ENCODE assay signal across 13 cellular contexts in genomic region chr1:36108314-36108713, GRCh38. TPM values are rescaled to one million over a fixed set of nuclear protein-coding genes. Genes with fewer than 3 reads are reported as not detected.
DNase-seq lines count a peak whose midpoint lies in the region; ATAC-seq and TF ChIP-seq lines count a peak whose summit lies in the region.
"Had no signal": no experiment of that assay in that cellular context is flagged by ENCODE, and none has a peak within 500 bp of the region (broad histone marks: within the 10 kb centered on the region; RNA-seq: fewer than 3 reads in every experiment).

No MANE protein-coding gene starts in this region.

- H3K4me1 ChIP-seq in right atrium auricular region (no peaks in the 10 kb centered on the region), SJCRH30 (peaks cover 34% of the 10 kb centered on the region), vagina (peaks cover 17% of the 10 kb centered on the region)
- H3K4me1 ChIP-seq: BE2C, parathyroid adenoma had no signal

- H3K4me3 ChIP-seq in right atrium auricular region (no peak overlapping the region), SJCRH30 (peak overlapping the region; percentile 18), fibroblast of villous mesenchyme (ENCODE audit: low read depth, low read length) (no peak overlapping the region), vagina (no peak overlapping the region)

- H3K9me3 ChIP-seq in right atrium auricular region (no peaks in the 10 kb centered on the region), SJCRH30 (replicated peaks) (no peaks in the 10 kb centered on the region), vagina (no peaks in the 10 kb centered on the region)
- H3K9me3 ChIP-seq: BE2C had no signal

- intact Hi-C loops in Right ventricle myocardium inferior (cut with DNase I), result no loop called here
- intact Hi-C loops in vagina (cut with DNase I), result no loop called here

- DNase-seq in Right ventricle myocardium inferior (ENCODE audit: missing footprints) (peak; percentile 20), right atrium auricular region (ENCODE audit: low spot score) (no peak), SJCRH30 (peak; percentile 91 to 93), fibroblast of villous mesenchyme (ENCODE audit: low read depth) (peak; percentile 92), vagina (ENCODE audit: extremely low spot score in 2 of 2) (no peak), DMS114 treated with DMSO at 0.1 percent for 48 hours (lab: John Stamatoyannopoulos, UW; ENCODE audit: unreplicated experiment) (no peak), middle frontal gyrus (ENCODE audit: extremely low spot score, low spot score) (no peak)
- DNase-seq: activated B cell treated with CpG ODN at 0.5 μM for 24 hours, BE2C, left ventricle myocardium superior had no signal

- H3K36me3 ChIP-seq in right atrium auricular region (no peaks in the 10 kb centered on the region), SJCRH30 (no peaks in the 10 kb centered on the region), vagina (no peaks in the 10 kb centered on the region)
- H3K36me3 ChIP-seq: BE2C had no signal

- H3K27me3 ChIP-seq in right atrium auricular region, result no peaks in the 10 kb centered on the region
- no peaks in the 10 kb centered on the region for H3K27me3 ChIP-seq in SJCRH30
- H3K27me3 ChIP-seq in vagina, result no peaks in the 10 kb centered on the region
- H3K27me3 ChIP-seq: BE2C had no signal

- H3K27ac ChIP-seq in right atrium auricular region (no peak overlapping the region), SJCRH30 (peak overlapping the region; percentile 84), vagina (peak overlapping the region; percentile 15)
- H3K27ac ChIP-seq: parathyroid adenoma had no signal

- TF ChIP-seq CTCF in right atrium auricular region (IDR thresholded peaks at IDR 0.05) (no peak), fibroblast of villous mesenchyme (IDR thresholded peaks at IDR 0.05; ENCODE audit: insufficient read depth, low read depth, low read length) (no peak), vagina (IDR thresholded peaks at IDR 0.05) (no peak)

- no peak for TF ChIP-seq POLR2A in vagina (IDR thresholded peaks at IDR 0.05)

- no peak for ATAC-seq in Right ventricle myocardium inferior
- no peak for ATAC-seq in HG03457 (IDR thresholded peaks at IDR 0.05; ENCODE audit: unreplicated experiment)
- ATAC-seq: left ventricle myocardium superior had no signal

RNA-seq across cellular contexts. Expression of gene COL8A2, which starts 16.7 kb away (rescaled TPM):
- 1.0 TPM for total RNA-seq in Right ventricle myocardium inferior
- 1 to 10 TPM; 3.5 to 4.5 TPM for total RNA-seq in right atrium auricular region
- 0.45 and 0.51 TPM in 2 replicates for total RNA-seq in SJCRH30 (2014; rRNA removed; shearing (Covaris generic))
- total RNA-seq in fibroblast of villous mesenchyme, result 4.7 and 6.8 TPM in 2 replicates
- total RNA-seq in vagina, result 6.4 TPM

RNA-seq across cellular contexts. Expression of gene ADPRS, which starts 19.6 kb away (rescaled TPM):
- total RNA-seq in Right ventricle myocardium inferior (18.1 TPM), right atrium auricular region (10 to 100 TPM; 24.3 to 25.6 TPM), fibroblast of villous mesenchyme (25.0 and 26.4 TPM in 2 replicates), vagina (32.2 TPM)
- total RNA-seq in SJCRH30 (2014; rRNA removed; shearing (Covaris generic)), result 26.7 and 30.4 TPM in 2 replicates

RNA-seq across cellular contexts. Expression of gene TEKT2, which starts 24.4 kb away (rescaled TPM):
- not detected for total RNA-seq in Right ventricle myocardium inferior
- total RNA-seq in right atrium auricular region, result under 1 TPM in 1 of 2 donors, not detected in 1; 0.41 TPM
- total RNA-seq in SJCRH30 (2014; rRNA removed; shearing (Covaris generic)), result 0.15 TPM in 1 of 2 replicates, not detected in the other
- under 0.01 TPM in 1 of 2 replicates, not detected in the other for total RNA-seq in fibroblast of villous mesenchyme
- not detected for total RNA-seq in vagina
- total RNA-seq: activated B cell treated with CpG ODN at 0.5 μM for 24 hours, left ventricle myocardium superior, NCI-H460 had no signal

RNA-seq across cellular contexts. Expression of gene TRAPPC3, which starts 41.0 kb away (rescaled TPM):
- total RNA-seq in Right ventricle myocardium inferior, result 53.9 TPM
- total RNA-seq in right atrium auricular region, result 10 to 100 TPM; 62.0 to 81.6 TPM
- total RNA-seq in SJCRH30 (2014; rRNA removed; shearing (Covaris generic)), result 76.0 and 78.6 TPM in 2 replicates
- 94.6 and 102 TPM in 2 replicates for total RNA-seq in fibroblast of villous mesenchyme
- total RNA-seq in vagina, result 52.1 TPM

RNA-seq across cellular contexts. Expression of gene MAP7D1, which starts 47.6 kb away (rescaled TPM):
- total RNA-seq in Right ventricle myocardium inferior (383 TPM), right atrium auricular region (100 to 1,000 TPM; 353 to 356 TPM), fibroblast of villous mesenchyme (142 and 187 TPM in 2 replicates), vagina (93.8 TPM)
- total RNA-seq in SJCRH30 (2014; rRNA removed; shearing (Covaris generic)), result 91.2 and 96.2 TPM in 2 replicates

Comparison
In these comparisons a context has a peak if more than half of its experiments do, and no peak if none do; other contexts are left out.
1. DNase-seq: peak in Right ventricle myocardium inferior (single experiment), SJCRH30 (2 of 2) and fibroblast of villous mesenchyme (single experiment); none in right atrium auricular region (single experiment), vagina (0 of 2), DMS114 treated with DMSO at 0.1 percent for 48 hours (single experiment) and middle frontal gyrus (single experiment).
2. H3K27ac ChIP-seq: peak in SJCRH30 (single experiment) and vagina (single experiment); none in right atrium auricular region (0 of 2).